Comparison of ENCODE assay signal across 2 cellular contexts in the genomic region with DNA sequence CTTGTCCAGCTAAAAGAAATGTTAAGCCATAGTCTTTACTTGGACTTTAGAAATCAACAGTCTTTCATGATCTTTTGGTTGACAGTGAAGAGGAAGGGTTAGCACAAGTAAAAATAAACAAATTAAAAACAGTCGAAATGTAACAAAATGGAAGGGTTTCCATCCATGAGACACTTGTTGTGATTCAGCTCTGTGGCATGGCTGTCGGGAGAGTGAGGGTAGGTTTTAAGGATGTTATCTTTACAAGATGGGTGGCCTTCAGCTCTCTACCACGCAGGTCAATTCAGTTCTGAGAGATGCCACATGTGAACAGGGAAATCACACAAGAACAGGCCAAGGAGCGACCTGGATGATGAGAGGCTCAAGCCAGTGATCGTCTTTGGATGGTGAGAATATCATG.
TF ChIP-seq lines count a peak whose summit lies in the region.

No MANE protein-coding gene starts in this region.

TF ChIP-seq in IMR-90, 13 proteins besides CTCF, POLR2A, EP300 and RAD21:
- no peak for TF ChIP-seq MXI1 (IDR thresholded peaks at IDR 0.05; ENCODE audit: borderline replicate concordance, low read depth, low read length)
- TF ChIP-seq SMC3 (IDR thresholded peaks at IDR 0.05; ENCODE audit: low read depth, low read length) = no peak
- TF ChIP-seq, protein P1, sequence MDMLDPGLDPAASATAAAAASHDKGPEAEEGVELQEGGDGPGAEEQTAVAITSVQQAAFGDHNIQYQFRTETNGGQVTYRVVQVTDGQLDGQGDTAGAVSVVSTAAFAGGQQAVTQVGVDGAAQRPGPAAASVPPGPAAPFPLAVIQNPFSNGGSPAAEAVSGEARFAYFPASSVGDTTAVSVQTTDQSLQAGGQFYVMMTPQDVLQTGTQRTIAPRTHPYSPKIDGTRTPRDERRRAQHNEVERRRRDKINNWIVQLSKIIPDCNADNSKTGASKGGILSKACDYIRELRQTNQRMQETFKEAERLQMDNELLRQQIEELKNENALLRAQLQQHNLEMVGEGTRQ (IDR thresholded peaks at IDR 0.05; ENCODE audit: low read depth, low read length) = no peak
- no peak for TF ChIP-seq FOS (IDR thresholded peaks at IDR 0.05; ENCODE audit: low read depth, low read length)
- TF ChIP-seq RFX5 (IDR thresholded peaks at IDR 0.05; ENCODE audit: low read depth, low read length) = no peak
- no peak for TF ChIP-seq BHLHE40 (IDR thresholded peaks at IDR 0.05; ENCODE audit: low read depth, low read length)
- no peak for TF ChIP-seq CEBPB (IDR thresholded peaks at IDR 0.05; ENCODE audit: low read depth, low read length)
- no peak for TF ChIP-seq NFE2L2 (IDR thresholded peaks at IDR 0.05; ENCODE audit: low read depth, low read length)
- no peak for TF ChIP-seq RCOR1 (IDR thresholded peaks at IDR 0.05; ENCODE audit: insufficient replicate concordance, low read length)
- no peak for TF ChIP-seq MAFK (IDR thresholded peaks at IDR 0.05; ENCODE audit: low read depth, low read length)

TF ChIP-seq in endothelial cell of umbilical vein, 7 proteins besides CTCF, POLR2A, EP300 and RAD21:
- TF ChIP-seq FOS (IDR thresholded peaks at IDR 0.05; ENCODE audit: borderline replicate concordance, insufficient read depth, low read length) (no peak), GATA2 (IDR thresholded peaks at IDR 0.05; ENCODE audit: insufficient read depth, insufficient read length, low read depth, low read length) (no peak), EZH2 (IDR thresholded peaks at IDR 0.05; ENCODE audit: borderline replicate concordance, low read depth, low read length, severe bottlenecking) (no peak), JUN (IDR thresholded peaks at IDR 0.05; ENCODE audit: borderline replicate concordance, insufficient read depth, insufficient read length, low read depth) (no peak), MYC (IDR thresholded peaks at IDR 0.05; ENCODE audit: low read depth, low read length) (no peak), POLR2AphosphoS5 (IDR thresholded peaks at IDR 0.05; ENCODE audit: insufficient read depth, low read depth, low read length) (no peak)
- TF ChIP-seq, protein P2, sequence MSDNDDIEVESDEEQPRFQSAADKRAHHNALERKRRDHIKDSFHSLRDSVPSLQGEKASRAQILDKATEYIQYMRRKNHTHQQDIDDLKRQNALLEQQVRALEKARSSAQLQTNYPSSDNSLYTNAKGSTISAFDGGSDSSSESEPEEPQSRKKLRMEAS (IDR thresholded peaks at IDR 0.05; ENCODE audit: insufficient read depth, insufficient read length) = no peak
